ENCODE assay signal across 1 cellular context in the genomic region with DNA sequence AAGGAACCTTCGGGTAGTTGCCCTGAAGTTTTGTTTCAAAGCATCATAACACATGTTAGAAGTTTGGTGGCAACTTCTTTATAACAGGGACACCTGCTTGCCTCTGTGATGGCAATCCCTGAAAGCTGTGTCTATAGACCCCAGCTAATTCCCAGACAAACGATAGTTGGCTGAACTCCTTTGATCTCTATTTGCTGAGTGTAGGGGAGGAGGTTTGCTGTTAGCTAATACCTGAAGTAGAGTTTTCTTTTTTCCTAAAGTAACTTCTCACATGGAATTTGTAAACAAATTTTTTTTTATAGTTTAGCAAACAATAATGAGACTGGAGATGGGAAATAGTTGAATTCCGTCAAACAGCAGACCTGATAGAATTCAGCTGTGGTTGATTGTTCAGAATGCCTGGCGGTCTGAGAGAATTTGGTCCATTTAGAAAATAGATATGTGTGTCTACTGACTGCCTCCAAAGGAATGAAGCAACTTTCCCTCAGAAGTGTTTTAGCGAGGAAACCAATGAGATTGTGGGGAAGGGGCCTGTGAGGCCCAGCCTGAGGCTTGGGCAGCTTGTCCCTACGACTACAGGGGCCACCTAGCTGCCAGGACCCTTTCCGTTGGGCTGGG.
TF ChIP-seq lines count a peak whose summit lies in the region.

No MANE protein-coding gene starts in this region.

TF ChIP-seq in HepG2, 621 proteins besides CTCF, POLR2A, EP300 and RAD21 (continued from another document and continues in another):
- TF ChIP-seq, protein P1, sequence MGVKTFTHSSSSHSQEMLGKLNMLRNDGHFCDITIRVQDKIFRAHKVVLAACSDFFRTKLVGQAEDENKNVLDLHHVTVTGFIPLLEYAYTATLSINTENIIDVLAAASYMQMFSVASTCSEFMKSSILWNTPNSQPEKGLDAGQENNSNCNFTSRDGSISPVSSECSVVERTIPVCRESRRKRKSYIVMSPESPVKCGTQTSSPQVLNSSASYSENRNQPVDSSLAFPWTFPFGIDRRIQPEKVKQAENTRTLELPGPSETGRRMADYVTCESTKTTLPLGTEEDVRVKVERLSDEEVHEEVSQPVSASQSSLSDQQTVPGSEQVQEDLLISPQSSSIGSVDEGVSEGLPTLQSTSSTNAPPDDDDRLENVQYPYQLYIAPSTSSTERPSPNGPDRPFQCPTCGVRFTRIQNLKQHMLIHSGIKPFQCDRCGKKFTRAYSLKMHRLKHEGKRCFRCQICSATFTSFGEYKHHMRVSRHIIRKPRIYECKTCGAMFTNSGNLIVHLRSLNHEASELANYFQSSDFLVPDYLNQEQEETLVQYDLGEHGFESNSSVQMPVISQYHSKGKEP (CRISPR knock-in tag; IDR thresholded peaks at IDR 0.05): no peak
- TF ChIP-seq MLLT10 (CRISPR knock-in tag; IDR thresholded peaks at IDR 0.05) (no peak), ZNF563 (CRISPR knock-in tag; IDR thresholded peaks at IDR 0.05) (no peak), SRF (IDR thresholded peaks at IDR 0.05; ENCODE audit: low read depth, low read length) (no peak), ZNF660 (CRISPR knock-in tag; IDR thresholded peaks at IDR 0.05; ENCODE audit: borderline replicate concordance, low read depth) (no peak), ZFY (CRISPR knock-in tag; IDR thresholded peaks at IDR 0.05) (no peak), NR2F2 (IDR thresholded peaks at IDR 0.05; ENCODE audit: borderline replicate concordance, low read depth) (peak; percentile 76), ATF7 (IDR thresholded peaks at IDR 0.05) (no peak), ATF7 (CRISPR knock-in tag; IDR thresholded peaks at IDR 0.05) (no peak), SKI (IDR thresholded peaks at IDR 0.05; ENCODE audit: partially characterized antibody) (peak; percentile 65), GLMP (CRISPR knock-in tag; IDR thresholded peaks at IDR 0.05; ENCODE audit: borderline replicate concordance) (no peak), AHDC1 (CRISPR knock-in tag; IDR thresholded peaks at IDR 0.05; ENCODE audit: borderline replicate concordance) (peak; percentile 79; the same call in 1 of the 2 replicates), TGIF2 (CRISPR knock-in tag; IDR thresholded peaks at IDR 0.05) (no peak), FOXJ3 (CRISPR knock-in tag; IDR thresholded peaks at IDR 0.05; ENCODE audit: borderline replicate concordance) (peak; percentile 43; the same call in 1 of the 2 replicates), RAD51 (IDR thresholded peaks at IDR 0.05; ENCODE audit: borderline replicate concordance) (no peak), DPF2 (CRISPR knock-in tag; IDR thresholded peaks at IDR 0.05; ENCODE audit: borderline replicate concordance, low read depth) (0 out of 2 replicates have a peak, but pooled peaks have one; percentile 23), ZNF468 (CRISPR knock-in tag; IDR thresholded peaks at IDR 0.05) (no peak), ZNF329 (CRISPR knock-in tag; IDR thresholded peaks at IDR 0.05; ENCODE audit: low read depth) (no peak), REST (IDR thresholded peaks at IDR 0.05; ENCODE audit: borderline replicate concordance in 1 of 2, low read depth in 1 of 2, low read length in 2 of 2) (peak in 1 of 2 experiments; percentile 59; a peak in 1 of 4 replicates), TAF1 (CRISPR knock-in tag; IDR thresholded peaks at IDR 0.05) (no peak), ZNF629 (CRISPR knock-in tag; conservative IDR thresholded peaks at IDR 0.05) (no peak), MBNL3 (CRISPR knock-in tag; conservative IDR thresholded peaks at IDR 0.05) (no peak), RBM39 (IDR thresholded peaks at IDR 0.05; ENCODE audit: low read depth, low read length, poor library complexity, severe bottlenecking) (no peak), ZNF224 (CRISPR knock-in tag; IDR thresholded peaks at IDR 0.05) (no peak), ELF4 (CRISPR knock-in tag; IDR thresholded peaks at IDR 0.05; ENCODE audit: borderline replicate concordance) (no peak), SIX1 (CRISPR knock-in tag; IDR thresholded peaks at IDR 0.05; ENCODE audit: borderline replicate concordance) (peak; percentile 87; the same call in 1 of the 2 replicates), ZFYVE20 (CRISPR knock-in tag; IDR thresholded peaks at IDR 0.05; ENCODE audit: borderline replicate concordance, low read depth) (no peak), NRL (CRISPR knock-in tag; IDR thresholded peaks at IDR 0.05; ENCODE audit: borderline replicate concordance) (no peak), ZNF124 (CRISPR knock-in tag; IDR thresholded peaks at IDR 0.05) (no peak; the same call in 1 of the 2 replicates), TARDBP (CRISPR knock-in tag; IDR thresholded peaks at IDR 0.05) (no peak), ZNF572 (CRISPR knock-in tag; IDR thresholded peaks at IDR 0.05) (no peak), GATAD1 (CRISPR knock-in tag; IDR thresholded peaks at IDR 0.05) (no peak), ZNF10 (CRISPR knock-in tag; IDR thresholded peaks at IDR 0.05; ENCODE audit: borderline replicate concordance, low read depth) (no peak)
- TF ChIP-seq, protein P2, sequence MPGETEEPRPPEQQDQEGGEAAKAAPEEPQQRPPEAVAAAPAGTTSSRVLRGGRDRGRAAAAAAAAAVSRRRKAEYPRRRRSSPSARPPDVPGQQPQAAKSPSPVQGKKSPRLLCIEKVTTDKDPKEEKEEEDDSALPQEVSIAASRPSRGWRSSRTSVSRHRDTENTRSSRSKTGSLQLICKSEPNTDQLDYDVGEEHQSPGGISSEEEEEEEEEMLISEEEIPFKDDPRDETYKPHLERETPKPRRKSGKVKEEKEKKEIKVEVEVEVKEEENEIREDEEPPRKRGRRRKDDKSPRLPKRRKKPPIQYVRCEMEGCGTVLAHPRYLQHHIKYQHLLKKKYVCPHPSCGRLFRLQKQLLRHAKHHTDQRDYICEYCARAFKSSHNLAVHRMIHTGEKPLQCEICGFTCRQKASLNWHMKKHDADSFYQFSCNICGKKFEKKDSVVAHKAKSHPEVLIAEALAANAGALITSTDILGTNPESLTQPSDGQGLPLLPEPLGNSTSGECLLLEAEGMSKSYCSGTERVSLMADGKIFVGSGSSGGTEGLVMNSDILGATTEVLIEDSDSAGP (CRISPR knock-in tag; IDR thresholded peaks at IDR 0.05; ENCODE audit: borderline replicate concordance): no peak
- TF ChIP-seq, protein P3, sequence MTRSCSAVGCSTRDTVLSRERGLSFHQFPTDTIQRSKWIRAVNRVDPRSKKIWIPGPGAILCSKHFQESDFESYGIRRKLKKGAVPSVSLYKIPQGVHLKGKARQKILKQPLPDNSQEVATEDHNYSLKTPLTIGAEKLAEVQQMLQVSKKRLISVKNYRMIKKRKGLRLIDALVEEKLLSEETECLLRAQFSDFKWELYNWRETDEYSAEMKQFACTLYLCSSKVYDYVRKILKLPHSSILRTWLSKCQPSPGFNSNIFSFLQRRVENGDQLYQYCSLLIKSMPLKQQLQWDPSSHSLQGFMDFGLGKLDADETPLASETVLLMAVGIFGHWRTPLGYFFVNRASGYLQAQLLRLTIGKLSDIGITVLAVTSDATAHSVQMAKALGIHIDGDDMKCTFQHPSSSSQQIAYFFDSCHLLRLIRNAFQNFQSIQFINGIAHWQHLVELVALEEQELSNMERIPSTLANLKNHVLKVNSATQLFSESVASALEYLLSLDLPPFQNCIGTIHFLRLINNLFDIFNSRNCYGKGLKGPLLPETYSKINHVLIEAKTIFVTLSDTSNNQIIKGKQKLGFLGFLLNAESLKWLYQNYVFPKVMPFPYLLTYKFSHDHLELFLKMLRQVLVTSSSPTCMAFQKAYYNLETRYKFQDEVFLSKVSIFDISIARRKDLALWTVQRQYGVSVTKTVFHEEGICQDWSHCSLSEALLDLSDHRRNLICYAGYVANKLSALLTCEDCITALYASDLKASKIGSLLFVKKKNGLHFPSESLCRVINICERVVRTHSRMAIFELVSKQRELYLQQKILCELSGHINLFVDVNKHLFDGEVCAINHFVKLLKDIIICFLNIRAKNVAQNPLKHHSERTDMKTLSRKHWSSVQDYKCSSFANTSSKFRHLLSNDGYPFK (CRISPR knock-in tag; IDR thresholded peaks at IDR 0.05; ENCODE audit: borderline replicate concordance): no peak
